ENCODE assay signal across 13 cellular contexts in genomic region chr5:107674655-107675054, GRCh38. TPM values are rescaled to one million over a fixed set of nuclear protein-coding genes. Genes with fewer than 3 reads are reported as not detected.
"Had no signal": no experiment of that assay in that cellular context is flagged by ENCODE, and none has a peak within 500 bp of the region (broad histone marks: within the 10 kb centered on the region; RNA-seq: fewer than 3 reads in every experiment).

No MANE protein-coding gene starts in this region.

- ATAC-seq: gastrocnemius medialis, heart left ventricle, right lobe of liver had no signal

- H3K27me3 ChIP-seq: neural progenitor cell had no signal

- H3K4me1 ChIP-seq: colonic mucosa had no signal

- H3K9me3 Mint-ChIP-seq: activated CD4-positive, alpha-beta memory T cell treated with anti-CD3 and anti-CD28 coated beads, Interleukin-2, amount 10 ng/mL, durations not matched to agents 7 days and 5 days; activated naive CD4-positive, alpha-beta T cell treated with anti-CD3 and anti-CD28 coated beads, Interleukin-2, amount 10 ng/mL, durations not matched to agents 7 days and 5 days; activated T-cell treated with anti-CD3 and anti-CD28 coated beads, Interleukin-2, amount 50 U/mL, for 24 hours; immature natural killer cell; neural progenitor cell; stimulated activated naive CD8-positive, alpha-beta T cell treated with anti-CD3 and anti-CD28 coated beads, Interleukin-15, Interleukin-2, amounts not matched to agents 100 ng/mL and 50 ng/mL, for 24 hours had no signal

- H3K4me3 Mint-ChIP-seq: activated CD4-positive, alpha-beta memory T cell treated with anti-CD3 and anti-CD28 coated beads, Interleukin-2, amount 10 ng/mL, durations not matched to agents 7 days and 5 days; activated naive CD4-positive, alpha-beta T cell treated with anti-CD3 and anti-CD28 coated beads, Interleukin-2, amount 10 ng/mL, durations not matched to agents 7 days and 5 days; activated T-cell treated with anti-CD3 and anti-CD28 coated beads, Interleukin-2, amount 50 U/mL, for 24 hours; stimulated activated naive CD8-positive, alpha-beta T cell treated with anti-CD3 and anti-CD28 coated beads, Interleukin-15, Interleukin-2, amounts not matched to agents 100 ng/mL and 50 ng/mL, for 24 hours had no signal

- H3K9me3 ChIP-seq: colonic mucosa, gastrocnemius medialis, heart left ventricle, right lobe of liver, upper lobe of left lung had no signal

- H3K4me3 ChIP-seq: colonic mucosa, gastrocnemius medialis, heart left ventricle, right lobe of liver, upper lobe of left lung had no signal

- H3K27ac ChIP-seq: colonic mucosa, gastrocnemius medialis, heart left ventricle, neural progenitor cell, right lobe of liver, upper lobe of left lung had no signal

- H2AFZ ChIP-seq: neural progenitor cell had no signal

- DNase-seq: activated CD4-positive, alpha-beta memory T cell treated with anti-CD3 and anti-CD28 coated beads, Interleukin-2, amount 10 ng/mL, durations not matched to agents 7 days and 5 days; activated CD4-positive, alpha-beta T cell treated with anti-CD3 and anti-CD28 coated beads for 1 hour; activated naive CD4-positive, alpha-beta T cell treated with anti-CD3 and anti-CD28 coated beads, Interleukin-2, amount 10 ng/mL, durations not matched to agents 7 days and 5 days; activated T-cell treated with anti-CD3 and anti-CD28 coated beads, Interleukin-2, amount 50 U/mL, for 24 hours; colonic mucosa; gastrocnemius medialis; heart left ventricle; immature natural killer cell; right lobe of liver; upper lobe of left lung had no signal

- H3K36me3 Mint-ChIP-seq: activated naive CD4-positive, alpha-beta T cell treated with anti-CD3 and anti-CD28 coated beads, Interleukin-2, amount 10 ng/mL, durations not matched to agents 7 days and 5 days; immature natural killer cell had no signal

- H3K36me3 ChIP-seq: colonic mucosa, gastrocnemius medialis, heart left ventricle, neural progenitor cell, right lobe of liver, upper lobe of left lung had no signal

- H3K27ac Mint-ChIP-seq: activated CD4-positive, alpha-beta memory T cell treated with anti-CD3 and anti-CD28 coated beads, Interleukin-2, amount 10 ng/mL, durations not matched to agents 7 days and 5 days; activated naive CD4-positive, alpha-beta T cell treated with anti-CD3 and anti-CD28 coated beads, Interleukin-2, amount 10 ng/mL, durations not matched to agents 7 days and 5 days; activated T-cell treated with anti-CD3 and anti-CD28 coated beads, Interleukin-2, amount 50 U/mL, for 24 hours; immature natural killer cell; neural progenitor cell; stimulated activated naive CD8-positive, alpha-beta T cell treated with anti-CD3 and anti-CD28 coated beads, Interleukin-15, Interleukin-2, amounts not matched to agents 100 ng/mL and 50 ng/mL, for 24 hours had no signal

RNA-seq across cellular contexts. Expression of gene EFNA5, which starts 3.9 kb away (rescaled TPM):
- total RNA-seq: activated CD4-positive, alpha-beta memory T cell treated with anti-CD3 and anti-CD28 coated beads, Interleukin-2, amount 10 ng/mL, durations not matched to agents 7 days and 5 days; T-helper 1 cell treated with Interleukin-12 subunit alpha and Interleukin-12 subunit beta and Interleukin-4 antibody, amounts not matched to agents 30 ng/mL and 1 ng/mL, for 36 hours had no signal
